In genomic region chr4:185254434-185254833, GRCh38 we compare ENCODE assay signal across 15 cellular contexts. TPM values are rescaled to one million over a fixed set of nuclear protein-coding genes. Genes with fewer than 3 reads are reported as not detected.
DNase-seq lines count a peak whose midpoint lies in the region; ATAC-seq, FAIRE-seq and TF ChIP-seq lines count a peak whose summit lies in the region.
"Had no signal": no experiment of that assay in that cellular context is flagged by ENCODE, and none has a peak within 500 bp of the region (broad histone marks: within the 10 kb centered on the region; RNA-seq: fewer than 3 reads in every experiment).

No MANE protein-coding gene starts in this region.

- H2AFZ ChIP-seq in endothelial cell of umbilical vein (ENCODE audit: low read depth, low read length): no peak overlapping the region

- H3K4me3 Mint-ChIP-seq in natural killer cell (peak overlapping the region; percentile 7), T-helper 17 cell (peak overlapping the region; percentile 69), type B pancreatic cell (no peak overlapping the region)
- no peak overlapping the region for H3K4me3 Mint-ChIP-seq in natural killer cell treated with Interleukin-12 subunit alpha and Interleukin-12 subunit beta and Interleukin-15 and Interleukin-18, amount 100 ng/mL, for 72 hours
- H3K4me3 Mint-ChIP-seq: activated naive CD8-positive, alpha-beta T cell treated with anti-CD3 and anti-CD28 coated beads for 36 hours had no signal

- no TSS peak for BruUV-seq in endothelial cell of umbilical vein (replicated peaks; lab: Mats Ljungman, UMichigan)

- H3K4me1 Mint-ChIP-seq in natural killer cell (peaks cover 18 to 19% of the 10 kb centered on the region in 2 donors), T-helper 17 cell (peaks cover 33% of the 10 kb centered on the region), type B pancreatic cell (ENCODE audit: unreplicated experiment) (peaks cover 6% of the 10 kb centered on the region)
- H3K4me1 Mint-ChIP-seq in natural killer cell treated with Interleukin-12 subunit alpha and Interleukin-12 subunit beta and Interleukin-15 and Interleukin-18, amount 100 ng/mL, for 72 hours (ENCODE audit: low read depth in 2 of 2): peaks cover 8 to 17% of the 10 kb centered on the region in 2 donors

- CTCF ChIA-PET in endothelial cell of umbilical vein (lab: Charles Lee): interaction anchor here (1.0 kb wide), 1 partner anchor 11 kb away, joined by 3 read pairs; no protein-coding TSS in a partner anchor

- intact Hi-C loops in natural killer cell (cut with micrococcal nuclease) (no loop called here), endothelial cell of umbilical vein (cut with micrococcal nuclease) (no loop called here), upper lobe of right lung (cut with DNase I) (no loop called here)

- no peak for TF ChIP-seq POLR2A in endothelial cell of umbilical vein (IDR thresholded peaks at IDR 0.05; ENCODE audit: low read depth, low read length)

- H3K27me3 ChIP-seq in endothelial cell of umbilical vein (ENCODE audit: control insufficient read depth in 2 of 2, insufficient read depth in 2 of 2, low read length in 2 of 2) (no peaks in the 10 kb centered on the region), upper lobe of right lung (no peaks in the 10 kb centered on the region)
- H3K27me3 ChIP-seq: BE2C, gastrocnemius medialis had no signal

- ATAC-seq in natural killer cell: peak in 1 of 3 donors; percentile 27
- ATAC-seq in natural killer cell treated with Interleukin-12 subunit alpha and Interleukin-12 subunit beta and Interleukin-15 and Interleukin-18, amount 100 ng/mL, for 72 hours: no peak
- peak; percentile 85 for ATAC-seq in T-helper 17 cell
- peak; percentile 46 for ATAC-seq in upper lobe of right lung
- ATAC-seq: gastrocnemius medialis had no signal

- dilution Hi-C loops in endothelial cell of umbilical vein (cut with MboI; ENCODE audit: extremely low pct_ligation_motif_present, low sequenced_read_pairs): no loop called here

- no peak overlapping the region for H3K4me3 ChIP-seq in endothelial cell of umbilical vein (replicated peaks in 1 of 3; ENCODE audit: insufficient read depth in 1 of 3, low read depth in 1 of 3, low read length in 3 of 3)
- H3K4me3 ChIP-seq in upper lobe of right lung: no peak overlapping the region
- H3K4me3 ChIP-seq in foreskin fibroblast (ENCODE audit: low read depth in 1 of 2, low read length in 2 of 2): no peak overlapping the region
- H3K4me3 ChIP-seq: gastrocnemius medialis had no signal

- TF ChIP-seq CTCF in natural killer cell (IDR thresholded peaks at IDR 0.05) (no peak), endothelial cell of umbilical vein (IDR thresholded peaks at IDR 0.05; ENCODE audit: extremely low read depth in 1 of 2, insufficient read depth in 1 of 2, low read depth in 1 of 2, low read length in 2 of 2) (no peak), upper lobe of right lung (IDR thresholded peaks at IDR 0.05) (no peak), foreskin fibroblast (IDR thresholded peaks at IDR 0.05; ENCODE audit: low read depth, low read length) (no peak), type B pancreatic cell (conservative IDR thresholded peaks at IDR 0.05) (no peak)

- H3K4me1 ChIP-seq in endothelial cell of umbilical vein (ENCODE audit: control insufficient read depth, extremely low read depth, insufficient read depth, low read length) (peaks cover 2% of the 10 kb centered on the region), upper lobe of right lung (peaks cover 10% of the 10 kb centered on the region)

- no peaks in the 10 kb centered on the region for H3K9me3 ChIP-seq in T-helper 17 cell (ENCODE audit: control insufficient read depth, low read length, poor library complexity, severe bottlenecking)
- no peaks in the 10 kb centered on the region for H3K9me3 ChIP-seq in endothelial cell of umbilical vein (replicated peaks; ENCODE audit: control insufficient read depth, insufficient read depth, low read length)
- no peaks in the 10 kb centered on the region for H3K9me3 ChIP-seq in upper lobe of right lung
- H3K9me3 ChIP-seq: BE2C, gastrocnemius medialis had no signal

- no peaks in the 10 kb centered on the region for H3K9me1 ChIP-seq in endothelial cell of umbilical vein (replicated peaks; ENCODE audit: control insufficient read depth, extremely low read depth, insufficient read depth, low read length)

- DNase-seq in natural killer cell (no peak), T-helper 17 cell (no peak), endothelial cell of umbilical vein (ENCODE audit: low read depth, low spot score) (peak; percentile 29), upper lobe of right lung (no peak), foreskin fibroblast (no peak), NCI-H1092 (lab: John Stamatoyannopoulos, UW) (no peak), type B pancreatic cell (ENCODE audit: extremely low spot score, unreplicated experiment) (no peak)
- no peak for DNase-seq in natural killer cell treated with Interleukin-12 subunit alpha and Interleukin-12 subunit beta and Interleukin-15 and Interleukin-18, amount 100 ng/mL, for 72 hours (ENCODE audit: low spot score)
- DNase-seq: activated CD4-positive, alpha-beta T cell treated with anti-CD3 and anti-CD28 coated beads, Interleukin-2, amount 50 U/mL, for 4 hours; activated naive CD8-positive, alpha-beta T cell treated with anti-CD3 and anti-CD28 coated beads for 36 hours; BE2C; gastrocnemius medialis; KG1; NCI-H2171 had no signal

- no peaks in the 10 kb centered on the region for H3K79me2 ChIP-seq in endothelial cell of umbilical vein (ENCODE audit: control insufficient read depth, insufficient read depth, low read length)

- no peaks in the 10 kb centered on the region for H3K36me3 ChIP-seq in endothelial cell of umbilical vein (ENCODE audit: control insufficient read depth in 2 of 2, extremely low read depth in 1 of 2, insufficient read depth in 2 of 2, low read length in 2 of 2)
- no peaks in the 10 kb centered on the region for H3K36me3 ChIP-seq in upper lobe of right lung
- H3K36me3 ChIP-seq: BE2C, gastrocnemius medialis had no signal

- no peaks in the 10 kb centered on the region for H3K36me3 Mint-ChIP-seq in natural killer cell
- H3K36me3 Mint-ChIP-seq in natural killer cell treated with Interleukin-12 subunit alpha and Interleukin-12 subunit beta and Interleukin-15 and Interleukin-18, amount 100 ng/mL, for 72 hours: no peaks in the 10 kb centered on the region
- no peaks in the 10 kb centered on the region for H3K36me3 Mint-ChIP-seq in T-helper 17 cell (ENCODE audit: low read depth)
- peaks cover 6% of the 10 kb centered on the region for H3K36me3 Mint-ChIP-seq in type B pancreatic cell

- H3K4me2 ChIP-seq in endothelial cell of umbilical vein (ENCODE audit: insufficient read depth, low read length): no peak overlapping the region

- H3K27ac ChIP-seq in endothelial cell of umbilical vein (ENCODE audit: insufficient read depth, low read depth, low read length) (no peak overlapping the region), upper lobe of right lung (no peak overlapping the region)
- H3K27ac ChIP-seq: gastrocnemius medialis had no signal

- no peak overlapping the region for H3K9ac ChIP-seq in endothelial cell of umbilical vein (replicated peaks; ENCODE audit: extremely low read depth, insufficient read depth, low read length)

- no peaks in the 10 kb centered on the region for H3K9me3 Mint-ChIP-seq in natural killer cell
- no peaks in the 10 kb centered on the region for H3K9me3 Mint-ChIP-seq in natural killer cell treated with Interleukin-12 subunit alpha and Interleukin-12 subunit beta and Interleukin-15 and Interleukin-18, amount 100 ng/mL, for 72 hours
- no peaks in the 10 kb centered on the region for H3K9me3 Mint-ChIP-seq in type B pancreatic cell
- H3K9me3 Mint-ChIP-seq: activated naive CD8-positive, alpha-beta T cell treated with anti-CD3 and anti-CD28 coated beads for 36 hours had no signal

- FAIRE-seq in endothelial cell of umbilical vein (lab: Jason Lieb, UNC): no peak
- FAIRE-seq: keratinocyte had no signal

- POLR2A ChIA-PET in endothelial cell of umbilical vein (lab: Charles Lee): no interaction called here

- H4K20me1 ChIP-seq in endothelial cell of umbilical vein (replicated peaks; ENCODE audit: control insufficient read depth, extremely low read depth, insufficient read depth, low read length): no peaks in the 10 kb centered on the region

- H3K27me3 Mint-ChIP-seq in natural killer cell (ENCODE audit: low read depth in 2 of 2) (no peaks in the 10 kb centered on the region), T-helper 17 cell (no peaks in the 10 kb centered on the region), type B pancreatic cell (no peaks in the 10 kb centered on the region)
- no peaks in the 10 kb centered on the region for H3K27me3 Mint-ChIP-seq in natural killer cell treated with Interleukin-12 subunit alpha and Interleukin-12 subunit beta and Interleukin-15 and Interleukin-18, amount 100 ng/mL, for 72 hours
- H3K27me3 Mint-ChIP-seq: activated naive CD8-positive, alpha-beta T cell treated with anti-CD3 and anti-CD28 coated beads for 36 hours had no signal

- peak overlapping the region in 1 of 2 donors; percentile 89 for H3K27ac Mint-ChIP-seq in natural killer cell
- H3K27ac Mint-ChIP-seq in natural killer cell treated with Interleukin-12 subunit alpha and Interleukin-12 subunit beta and Interleukin-15 and Interleukin-18, amount 100 ng/mL, for 72 hours: peak overlapping the region in 1 of 2 donors; percentile 21
- peak overlapping the region; percentile 90 for H3K27ac Mint-ChIP-seq in T-helper 17 cell
- H3K27ac Mint-ChIP-seq in type B pancreatic cell: no peak overlapping the region
- H3K27ac Mint-ChIP-seq: activated naive CD8-positive, alpha-beta T cell treated with anti-CD3 and anti-CD28 coated beads for 36 hours had no signal

RNA-seq across cellular contexts. Expression of gene SNX25, which starts 45.0 kb away (rescaled TPM):
- 10 to 100 TPM; 15.5 to 18.0 (median 16.6) TPM for total RNA-seq in natural killer cell
- total RNA-seq in natural killer cell treated with Interleukin-12 subunit alpha and Interleukin-12 subunit beta and Interleukin-15 and Interleukin-18, amount 100 ng/mL, for 72 hours: 10 to 100 TPM; 20.6 to 30.6 TPM
- total RNA-seq in T-helper 17 cell: 10 to 100 TPM; 13.2 to 20.4 TPM
- total RNA-seq in endothelial cell of umbilical vein: 16.1 and 20.2 TPM in 2 replicates
- polyA plus RNA-seq in endothelial cell of umbilical vein: 3.1 and 6.6 TPM in 2 replicates
- 7.5 and 8.8 TPM in 2 replicates for polyA plus RNA-seq in endothelial cell of umbilical vein (2011; cell fraction: cytosol; rRNA removed)
- 17.1 and 21.3 TPM in 2 replicates for polyA plus RNA-seq in endothelial cell of umbilical vein (2011; cell fraction: nucleus; rRNA removed)
- polyA plus RNA-seq in endothelial cell of umbilical vein (2012): 10.2 and 12.2 TPM in 2 replicates
- polyA minus RNA-seq in endothelial cell of umbilical vein: 35.3 and 49.6 TPM in 2 replicates
- 11.9 TPM for polyA minus RNA-seq in endothelial cell of umbilical vein (2011; cell fraction: cytosol; rRNA and poly(A)+ RNA removed)
- 31.6 and 43.4 TPM in 2 replicates for polyA minus RNA-seq in endothelial cell of umbilical vein (2011; cell fraction: nucleus; rRNA and poly(A)+ RNA removed)
- 98.5 TPM for total RNA-seq in upper lobe of right lung
- total RNA-seq in type B pancreatic cell (ENCODE audit: low replicate concordance): 9.4 and 11.2 TPM in 2 replicates

RNA-seq across cellular contexts. Expression of gene CFAP97, which starts 50.6 kb away (rescaled TPM):
- total RNA-seq in natural killer cell: 10 to 100 TPM; 25.7 to 30.5 (median 25.9) TPM
- 10 to 100 TPM; 21.5 to 37.0 TPM for total RNA-seq in natural killer cell treated with Interleukin-12 subunit alpha and Interleukin-12 subunit beta and Interleukin-15 and Interleukin-18, amount 100 ng/mL, for 72 hours
- total RNA-seq in T-helper 17 cell: 10 to 100 TPM; 41.9 to 50.0 TPM
- total RNA-seq in endothelial cell of umbilical vein: 17.6 and 22.4 TPM in 2 replicates
- polyA plus RNA-seq in endothelial cell of umbilical vein: 4.0 and 5.3 TPM in 2 replicates
- 7.4 and 8.2 TPM in 2 replicates for polyA plus RNA-seq in endothelial cell of umbilical vein (2011; cell fraction: cytosol; rRNA removed)
- 9.2 and 9.3 TPM in 2 replicates for polyA plus RNA-seq in endothelial cell of umbilical vein (2011; cell fraction: nucleus; rRNA removed)
- polyA plus RNA-seq in endothelial cell of umbilical vein (2012): 19.8 and 21.8 TPM in 2 replicates
- 9.7 and 12.3 TPM in 2 replicates for polyA minus RNA-seq in endothelial cell of umbilical vein
- polyA minus RNA-seq in endothelial cell of umbilical vein (2011; cell fraction: cytosol; rRNA and poly(A)+ RNA removed): 10.4 TPM
- 9.0 and 11.2 TPM in 2 replicates for polyA minus RNA-seq in endothelial cell of umbilical vein (2011; cell fraction: nucleus; rRNA and poly(A)+ RNA removed)
- 38.2 TPM for total RNA-seq in upper lobe of right lung
- 13.8 and 21.6 TPM in 2 replicates for total RNA-seq in type B pancreatic cell (ENCODE audit: low replicate concordance)

Comparison
In these comparisons a context has a peak if more than half of its experiments do, and no peak if none do; other contexts are left out.
1. H3K4me3 Mint-ChIP-seq: peak in natural killer cell (single experiment) and T-helper 17 cell (single experiment); none in natural killer cell treated with Interleukin-12 subunit alpha and Interleukin-12 subunit beta and Interleukin-15 and Interleukin-18, amount 100 ng/mL, for 72 hours (single experiment) and type B pancreatic cell (single experiment).
2. ATAC-seq: peak in T-helper 17 cell (single experiment) and upper lobe of right lung (single experiment); none in natural killer cell treated with Interleukin-12 subunit alpha and Interleukin-12 subunit beta and Interleukin-15 and Interleukin-18, amount 100 ng/mL, for 72 hours (0 of 2).